Comparison of ENCODE assay signal across 17 cellular contexts in genomic region chr7:114622189-114622588, GRCh38.
"Had no signal": no experiment of that assay in that cellular context is flagged by ENCODE, and none has a peak within 500 bp of the region (broad histone marks: within the 10 kb centered on the region; RNA-seq: fewer than 3 reads in every experiment).

No MANE protein-coding gene starts in this region.

- H3K36me3 ChIP-seq: right lobe of liver, transverse colon, vagina had no signal

- H3K4me3 ChIP-seq: right lobe of liver, smooth muscle cell, transverse colon, vagina had no signal

- ATAC-seq: activated CD4-positive, CD25-positive, alpha-beta regulatory T cell treated with anti-CD3 and anti-CD28 coated beads, Interleukin-2, amount 50 U/mL, for 24 hours; foreskin keratinocyte; left ventricle myocardium superior; natural killer cell; right lobe of liver; stimulated activated naive CD8-positive, alpha-beta T cell treated with anti-CD3 and anti-CD28 coated beads, Interleukin-15, Interleukin-2, amounts not matched to agents 100 U/mL and 50 U/mL, for 24 hours had no signal

- H3K4me1 ChIP-seq: foreskin keratinocyte, vagina had no signal

- H3K27ac ChIP-seq: foreskin keratinocyte, right lobe of liver, transverse colon, vagina had no signal

- DNase-seq: activated CD4-positive, alpha-beta T cell treated with anti-CD3 and anti-CD28 coated beads, Interleukin-2, amount 50 U/mL, for 1 hour; activated CD8-positive, alpha-beta memory T cell treated with anti-CD3 and anti-CD28 coated beads for 24 hours; activated naive CD4-positive, alpha-beta T cell; anterior cingulate cortex; effector memory CD4-positive, alpha-beta T cell; foreskin keratinocyte; glutamatergic neuron; left ventricle myocardium superior; mesendoderm; natural killer cell; occipital lobe; right lobe of liver; stimulated activated naive CD8-positive, alpha-beta T cell treated with anti-CD3 and anti-CD28 coated beads, Interleukin-15, Interleukin-2, amounts not matched to agents 100 U/mL and 50 U/mL, for 24 hours; transverse colon had no signal

- H3K9me3 ChIP-seq: right lobe of liver, transverse colon, vagina had no signal
